Comparison of ENCODE assay signal across 10 cellular contexts in the genomic region with DNA sequence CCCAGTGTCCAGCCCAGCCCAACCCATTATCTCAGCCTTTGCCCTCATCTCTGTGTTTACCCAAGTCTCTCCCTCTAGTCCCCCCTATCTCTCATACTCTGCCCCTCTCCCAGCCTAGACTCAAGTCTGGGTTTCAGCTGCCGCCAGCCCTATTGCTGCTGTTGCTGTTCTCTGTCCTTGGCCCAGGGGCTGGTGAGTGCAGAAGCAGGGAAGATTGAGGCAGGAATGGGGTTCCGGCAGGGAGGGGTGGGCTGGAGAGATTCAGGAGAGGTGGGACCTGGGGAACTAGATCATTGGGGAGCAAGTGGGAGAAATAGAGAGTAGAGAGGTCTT. TPM values are rescaled to one million over a fixed set of nuclear protein-coding genes. Genes with fewer than 3 reads are reported as not detected.
DNase-seq lines count a peak whose midpoint lies in the region; ATAC-seq, FAIRE-seq and TF ChIP-seq lines count a peak whose summit lies in the region.
"Had no signal": no experiment of that assay in that cellular context is flagged by ENCODE, and none has a peak within 500 bp of the region (broad histone marks: within the 10 kb centered on the region; RNA-seq: fewer than 3 reads in every experiment).

No MANE protein-coding gene starts in this region.

- H3K4me3 ChIP-seq in adipocyte (ENCODE audit: low read length) (peak overlapping the region; percentile 90), HepG2 (replicated peaks in 1 of 3; ENCODE audit: insufficient read depth in 1 of 3, low read depth in 2 of 3, low read length in 3 of 3) (peak overlapping the region; percentile 61 to 81 (median 73)), thyroid gland (replicated peaks in 1 of 3) (peak overlapping the region; percentile 22 to 76 (median 49))

- DNase-seq in activated CD4-positive, alpha-beta T cell treated with anti-CD3 and anti-CD28 coated beads, Interleukin-2, amount 10 ng/mL, durations not matched to agents 7 days and 5 days, result no peak
- no peak for DNase-seq in activated CD4-positive, alpha-beta T cell treated with anti-CD3 and anti-CD28 coated beads for 48 hours
- no peak for DNase-seq in adipocyte (ENCODE audit: low read depth)
- peak; percentile 22 for DNase-seq in HepG2 (ENCODE audit: low spot score)
- no peak for DNase-seq in thyroid gland
- no peak for DNase-seq in dedifferentiated amniotic fluid mesenchymal stem cell (ENCODE audit: extremely low spot score)
- no peak for DNase-seq in hippocampal formation (lab: John Stamatoyannopoulos, UW)
- no peak for DNase-seq in T1000 (lab: John Stamatoyannopoulos, UW)

- no peaks in the 10 kb centered on the region for H3K36me3 Mint-ChIP-seq in activated CD4-positive, alpha-beta T cell treated with anti-CD3 and anti-CD28 coated beads, Interleukin-2, amount 10 ng/mL, durations not matched to agents 7 days and 5 days (ENCODE audit: low read depth)

- H3K9me3 Mint-ChIP-seq in activated CD4-positive, alpha-beta T cell treated with anti-CD3 and anti-CD28 coated beads, Interleukin-2, amount 10 ng/mL, durations not matched to agents 7 days and 5 days, result no peaks in the 10 kb centered on the region

- H3K4me3 Mint-ChIP-seq in activated CD4-positive, alpha-beta T cell treated with anti-CD3 and anti-CD28 coated beads, Interleukin-2, amount 10 ng/mL, durations not matched to agents 7 days and 5 days, result peak overlapping the region; percentile 79

- H3K36me3 ChIP-seq in adipocyte (ENCODE audit: control insufficient read depth, insufficient read depth, low read length, severe bottlenecking), result no peaks in the 10 kb centered on the region
- H3K36me3 ChIP-seq in HepG2 (replicated peaks in 1 of 2; ENCODE audit: control insufficient read depth in 1 of 2, insufficient read depth in 2 of 2, low read length in 2 of 2), result no peaks in the 10 kb centered on the region
- H3K36me3 ChIP-seq in thyroid gland, result no peaks in the 10 kb centered on the region

- CTCF ChIA-PET in activated CD4-positive, alpha-beta T cell treated with anti-CD3 and anti-CD28 coated beads, Interleukin-2, amount 10 ng/mL, durations not matched to agents 7 days and 5 days (lab: Charles Lee), result interaction anchor here (0.6 kb wide), 1 partner anchor 62 kb away, joined by 3 read pairs; no protein-coding TSS in a partner anchor
- CTCF ChIA-PET in HepG2 (lab: Yijun Ruan, JAX; ENCODE audit: low intra/inter-chr PET ratio, low total read pairs), result no interaction called here

- peak; percentile 37 for FAIRE-seq in HepG2 (lab: Jason Lieb, UNC)
- FAIRE-seq: endometrium had no signal

- in situ Hi-C loops in HepG2 (cut with HindIII; ENCODE audit: extremely low pct_ligation_motif_present, low pct_unique_long_range_greater_than_20kb), result loop anchor here (5.0 kb wide), 1 partner anchor 53 kb away; no protein-coding TSS in a partner anchor

- no peaks in the 10 kb centered on the region for H3K9me3 ChIP-seq in adipocyte (ENCODE audit: control insufficient read depth, low read length)
- no peaks in the 10 kb centered on the region for H3K9me3 ChIP-seq in HepG2 (ENCODE audit: low read length)
- no peaks in the 10 kb centered on the region for H3K9me3 ChIP-seq in thyroid gland

- BruUV-seq in HepG2 (replicated peaks; lab: Mats Ljungman, UMichigan), result no TSS peak

- TF ChIP-seq POLR2A in HepG2 (IDR thresholded peaks at IDR 0.05; ENCODE audit: insufficient read depth in 1 of 2, low read depth in 2 of 2, low read length in 2 of 2) (no peak), thyroid gland (IDR thresholded peaks at IDR 0.05) (no peak)

- H3K4me1 ChIP-seq in adipocyte (ENCODE audit: control insufficient read depth, insufficient read depth, low read length) (peaks cover 46% of the 10 kb centered on the region), HepG2 (ENCODE audit: insufficient read depth, low read length) (peaks cover 50% of the 10 kb centered on the region), thyroid gland (peaks cover 37 to 39% of the 10 kb centered on the region in 2 donors)

- peak; percentile 11; the same call in 2 of the 3 replicates for ATAC-seq in HepG2

- H3K9ac ChIP-seq in adipocyte (ENCODE audit: low read length) (peak overlapping the region; percentile 80), HepG2 (ENCODE audit: insufficient read depth, low read depth, low read length) (peak overlapping the region; percentile 58)

- H3K4me1 Mint-ChIP-seq in activated CD4-positive, alpha-beta T cell treated with anti-CD3 and anti-CD28 coated beads, Interleukin-2, amount 10 ng/mL, durations not matched to agents 7 days and 5 days, result peaks cover 36% of the 10 kb centered on the region

- no peak overlapping the region for H2AFZ ChIP-seq in HepG2 (ENCODE audit: low read length)

- 13% methylated on average over 2 of the region's 2 CpGs for WGBS in HepG2 (ENCODE audit: low lambda C conversion rate)
- WGBS in thyroid gland, 2 donors, result 51 to 52% methylated on average over 2 of the region's 2 CpGs

- TF ChIP-seq EP300 in HepG2 (IDR thresholded peaks at IDR 0.05; ENCODE audit: low read depth in 2 of 2, low read length in 2 of 2), result no peak
- TF ChIP-seq EP300 in HepG2 (CRISPR knock-in tag; IDR thresholded peaks at IDR 0.05; ENCODE audit: borderline replicate concordance), result no peak

- POLR2A ChIA-PET in activated CD4-positive, alpha-beta T cell treated with anti-CD3 and anti-CD28 coated beads, Interleukin-2, amount 10 ng/mL, durations not matched to agents 7 days and 5 days (lab: Charles Lee), result no interaction called here
- POLR2A ChIA-PET in HepG2 (lab: Yijun Ruan, JAX), result interaction anchor here (2.3 kb wide), 1 partner anchor 16 kb away, joined by 15 read pairs; a partner anchor contains a TSS

- peak overlapping the region; percentile 90 for H3K4me2 ChIP-seq in HepG2 (ENCODE audit: low read depth, low read length)

- H3K27me3 ChIP-seq in adipocyte (replicated peaks; ENCODE audit: control insufficient read depth, insufficient read depth, low read length), result no peaks in the 10 kb centered on the region
- H3K27me3 ChIP-seq in HepG2 (ENCODE audit: control insufficient read depth in 1 of 2, insufficient read depth in 2 of 2, low read length in 2 of 2), result no peaks in the 10 kb centered on the region
- no peaks in the 10 kb centered on the region for H3K27me3 ChIP-seq in thyroid gland

- TF ChIP-seq CTCF in HepG2 (CRISPR knock-in tag; IDR thresholded peaks at IDR 0.05), result 0 out of 2 replicates have a peak, but pooled peaks have one; percentile 18
- TF ChIP-seq CTCF in thyroid gland (IDR thresholded peaks at IDR 0.05), result no peak

- no peaks in the 10 kb centered on the region for H4K20me1 ChIP-seq in HepG2 (ENCODE audit: insufficient read depth, low read length)

- peak overlapping the region; percentile 77 for H3K27ac Mint-ChIP-seq in activated CD4-positive, alpha-beta T cell treated with anti-CD3 and anti-CD28 coated beads, Interleukin-2, amount 10 ng/mL, durations not matched to agents 7 days and 5 days

- no peak for TF ChIP-seq RAD21 in HepG2 (CRISPR knock-in tag; IDR thresholded peaks at IDR 0.05)

- H3K27me3 Mint-ChIP-seq in activated CD4-positive, alpha-beta T cell treated with anti-CD3 and anti-CD28 coated beads, Interleukin-2, amount 10 ng/mL, durations not matched to agents 7 days and 5 days, result peaks cover 3% of the 10 kb centered on the region

- H3K27ac ChIP-seq in HepG2 (ENCODE audit: extremely low read length, insufficient read depth, low read length), result peak overlapping the region; percentile 44
- H3K27ac ChIP-seq in thyroid gland, result peak overlapping the region; percentile 85 to 95 (median 92)

- no peaks in the 10 kb centered on the region for H3K79me2 ChIP-seq in HepG2 (ENCODE audit: insufficient read depth, low read length)

- intact Hi-C loops in HepG2 (cut with micrococcal nuclease; ENCODE audit: unreplicated experiment) (loop anchor here (1.0 to 5.0 kb wide), 2 partner anchors 14 to 97 kb away; a partner anchor contains a TSS), thyroid gland (cut with DNase I) (loop anchor here (5.0 to 10.0 kb wide), 3 partner anchors 37 to 85 kb away; a partner anchor contains a TSS)

RNA-seq across cellular contexts. Expression of a gene that starts 0.7 kb away (rescaled TPM):
- 1 to 10 TPM; 3.8 to 4.0 TPM for total RNA-seq in activated CD4-positive, alpha-beta T cell treated with anti-CD3 and anti-CD28 coated beads, Interleukin-2, amount 10 ng/mL, durations not matched to agents 7 days and 5 days
- 1.5 and 2.1 TPM in 2 replicates for total RNA-seq in HepG2 (2016; rRNA removed; fragmentation: Illumina TruSeq; extraction: Trizol)
- total RNA-seq in HepG2 (2016; cell fraction: cytosol; rRNA removed; fragmentation: Illumina TruSeq; extraction: Trizol; ENCODE audit: low read depth), result 1.6 TPM in 2 replicates
- 0.91 and 1.5 TPM in 2 replicates for total RNA-seq in HepG2 (2016; cell fraction: insoluble cytoplasmic fraction; rRNA removed; fragmentation: Illumina TruSeq; extraction: Trizol)
- total RNA-seq in HepG2 (2016; cell fraction: membrane; rRNA removed; fragmentation: Illumina TruSeq; extraction: Trizol), result 2.0 and 2.1 TPM in 2 replicates
- 2.3 and 3.3 TPM in 2 replicates for total RNA-seq in HepG2 (2016; cell fraction: nucleus; rRNA removed; fragmentation: Illumina TruSeq; extraction: Trizol)
- 2.7 and 3.9 TPM in 2 replicates for polyA plus RNA-seq in HepG2 (2011; rRNA removed)
- 2.2 and 3.1 TPM in 2 replicates for polyA plus RNA-seq in HepG2 (2011; cell fraction: cytosol; rRNA removed)
- polyA plus RNA-seq in HepG2 (2011; cell fraction: nucleus; rRNA removed), result 9.3 and 11.8 TPM in 2 replicates
- polyA plus RNA-seq in HepG2 (2012), result 5.9 and 6.5 TPM in 2 replicates
- 2.5 and 2.9 TPM in 2 replicates for polyA plus RNA-seq in HepG2 (2016; cell fraction: cytosol; fragmentation: Illumina TruSeq; extraction: Trizol; ENCODE audit: low read depth)
- polyA plus RNA-seq in HepG2 (2016; cell fraction: insoluble cytoplasmic fraction; fragmentation: Illumina TruSeq; extraction: Trizol; ENCODE audit: low read depth), result 2.5 and 3.9 TPM in 2 replicates
- polyA plus RNA-seq in HepG2 (2016; cell fraction: membrane; fragmentation: Illumina TruSeq; extraction: Trizol; ENCODE audit: low read depth), result 4.6 and 5.4 TPM in 2 replicates
- 4.5 and 5.5 TPM in 2 replicates for polyA plus RNA-seq in HepG2 (2016; cell fraction: nucleus; fragmentation: Illumina TruSeq; extraction: Trizol; ENCODE audit: insufficient read depth, low read depth)
- polyA minus RNA-seq in HepG2 (2011; rRNA and poly(A)+ RNA removed; ENCODE audit: low replicate concordance), result 2.5 and 7.0 TPM in 2 replicates
- 1.8 and 2.8 TPM in 2 replicates for polyA minus RNA-seq in HepG2 (2011; cell fraction: cytosol; rRNA and poly(A)+ RNA removed)
- polyA minus RNA-seq in HepG2 (2011; cell fraction: nucleus; rRNA and poly(A)+ RNA removed), result 5.0 and 5.8 TPM in 2 replicates
- total RNA-seq in thyroid gland, result 10 to 100 TPM in 3 of 4 donors, 1 to 10 TPM in 1; 8.5 to 17.4 (median 15.8) TPM

RNA-seq across cellular contexts. Expression of a gene that starts 1.2 kb away (rescaled TPM):
- not detected for total RNA-seq in activated CD4-positive, alpha-beta T cell treated with anti-CD3 and anti-CD28 coated beads, Interleukin-2, amount 10 ng/mL, durations not matched to agents 7 days and 5 days
- not detected in 2 replicates for total RNA-seq in HepG2 (2016; rRNA removed; fragmentation: Illumina TruSeq; extraction: Trizol)
- total RNA-seq in HepG2 (2016; cell fraction: cytosol; rRNA removed; fragmentation: Illumina TruSeq; extraction: Trizol; ENCODE audit: low read depth), result not detected in 2 replicates
- not detected in 2 replicates for total RNA-seq in HepG2 (2016; cell fraction: insoluble cytoplasmic fraction; rRNA removed; fragmentation: Illumina TruSeq; extraction: Trizol)
- not detected in 2 replicates for total RNA-seq in HepG2 (2016; cell fraction: membrane; rRNA removed; fragmentation: Illumina TruSeq; extraction: Trizol)
- not detected in 2 replicates for total RNA-seq in HepG2 (2016; cell fraction: nucleus; rRNA removed; fragmentation: Illumina TruSeq; extraction: Trizol)
- not detected in 2 replicates for polyA plus RNA-seq in HepG2 (2011; rRNA removed)
- not detected in 2 replicates for polyA plus RNA-seq in HepG2 (2011; cell fraction: cytosol; rRNA removed)
- polyA plus RNA-seq in HepG2 (2011; cell fraction: nucleus; rRNA removed), result not detected in 2 replicates
- polyA plus RNA-seq in HepG2 (2012), result 0.11 and 0.15 TPM in 2 replicates
- polyA plus RNA-seq in HepG2 (2016; cell fraction: cytosol; fragmentation: Illumina TruSeq; extraction: Trizol; ENCODE audit: low read depth), result not detected in 2 replicates
- not detected in 2 replicates for polyA plus RNA-seq in HepG2 (2016; cell fraction: insoluble cytoplasmic fraction; fragmentation: Illumina TruSeq; extraction: Trizol; ENCODE audit: low read depth)
- not detected in 2 replicates for polyA plus RNA-seq in HepG2 (2016; cell fraction: membrane; fragmentation: Illumina TruSeq; extraction: Trizol; ENCODE audit: low read depth)
- not detected in 2 replicates for polyA plus RNA-seq in HepG2 (2016; cell fraction: nucleus; fragmentation: Illumina TruSeq; extraction: Trizol; ENCODE audit: insufficient read depth, low read depth)
- not detected in 2 replicates for polyA minus RNA-seq in HepG2 (2011; rRNA and poly(A)+ RNA removed; ENCODE audit: low replicate concordance)
- not detected in 2 replicates for polyA minus RNA-seq in HepG2 (2011; cell fraction: cytosol; rRNA and poly(A)+ RNA removed)
- not detected in 2 replicates for polyA minus RNA-seq in HepG2 (2011; cell fraction: nucleus; rRNA and poly(A)+ RNA removed)
- not detected for total RNA-seq in thyroid gland
- total RNA-seq: HT1080 had no signal

RNA-seq across cellular contexts. Expression of a gene that starts 14.9 kb away (rescaled TPM):
- 10 to 100 TPM; 56.5 to 69.9 TPM for total RNA-seq in activated CD4-positive, alpha-beta T cell treated with anti-CD3 and anti-CD28 coated beads, Interleukin-2, amount 10 ng/mL, durations not matched to agents 7 days and 5 days
- total RNA-seq in HepG2 (2016; rRNA removed; fragmentation: Illumina TruSeq; extraction: Trizol) (51.4 and 56.2 TPM in 2 replicates), thyroid gland (10 to 100 TPM; 11.4 to 58.2 (median 50.6) TPM)
- 34.3 and 49.7 TPM in 2 replicates for total RNA-seq in HepG2 (2016; cell fraction: cytosol; rRNA removed; fragmentation: Illumina TruSeq; extraction: Trizol; ENCODE audit: low read depth)
- total RNA-seq in HepG2 (2016; cell fraction: insoluble cytoplasmic fraction; rRNA removed; fragmentation: Illumina TruSeq; extraction: Trizol), result 51.7 and 55.6 TPM in 2 replicates
- total RNA-seq in HepG2 (2016; cell fraction: membrane; rRNA removed; fragmentation: Illumina TruSeq; extraction: Trizol), result 40.2 and 44.8 TPM in 2 replicates
- total RNA-seq in HepG2 (2016; cell fraction: nucleus; rRNA removed; fragmentation: Illumina TruSeq; extraction: Trizol), result 24.8 and 29.5 TPM in 2 replicates
- polyA plus RNA-seq in HepG2 (2011; rRNA removed), result 37.9 and 41.5 TPM in 2 replicates
- polyA plus RNA-seq in HepG2 (2011; cell fraction: cytosol; rRNA removed), result 37.0 and 40.4 TPM in 2 replicates
- polyA plus RNA-seq in HepG2 (2011; cell fraction: nucleus; rRNA removed), result 33.1 and 38.4 TPM in 2 replicates
- 39.7 and 44.2 TPM in 2 replicates for polyA plus RNA-seq in HepG2 (2012)
- 37.5 and 48.1 TPM in 2 replicates for polyA plus RNA-seq in HepG2 (2016; cell fraction: cytosol; fragmentation: Illumina TruSeq; extraction: Trizol; ENCODE audit: low read depth)
- 53.1 and 56.8 TPM in 2 replicates for polyA plus RNA-seq in HepG2 (2016; cell fraction: insoluble cytoplasmic fraction; fragmentation: Illumina TruSeq; extraction: Trizol; ENCODE audit: low read depth)
- polyA plus RNA-seq in HepG2 (2016; cell fraction: membrane; fragmentation: Illumina TruSeq; extraction: Trizol; ENCODE audit: low read depth), result 35.4 and 38.9 TPM in 2 replicates
- polyA plus RNA-seq in HepG2 (2016; cell fraction: nucleus; fragmentation: Illumina TruSeq; extraction: Trizol; ENCODE audit: insufficient read depth, low read depth), result 39.8 and 44.2 TPM in 2 replicates
- polyA minus RNA-seq in HepG2 (2011; rRNA and poly(A)+ RNA removed; ENCODE audit: low replicate concordance), result 10.5 and 17.0 TPM in 2 replicates
- polyA minus RNA-seq in HepG2 (2011; cell fraction: cytosol; rRNA and poly(A)+ RNA removed), result 6.2 TPM in 2 replicates
- 9.4 and 13.8 TPM in 2 replicates for polyA minus RNA-seq in HepG2 (2011; cell fraction: nucleus; rRNA and poly(A)+ RNA removed)

RNA-seq across cellular contexts. Expression of a gene that starts 17.7 kb away (rescaled TPM):
- 1 to 10 TPM; 1.8 to 2.5 TPM for total RNA-seq in activated CD4-positive, alpha-beta T cell treated with anti-CD3 and anti-CD28 coated beads, Interleukin-2, amount 10 ng/mL, durations not matched to agents 7 days and 5 days
- total RNA-seq in HepG2 (2016; rRNA removed; fragmentation: Illumina TruSeq; extraction: Trizol) (0.27 TPM in 1 of 2 replicates, not detected in the other), thyroid gland (1 to 10 TPM; 4.7 to 7.1 (median 5.7) TPM)
- total RNA-seq in HepG2 (2016; cell fraction: cytosol; rRNA removed; fragmentation: Illumina TruSeq; extraction: Trizol; ENCODE audit: low read depth), result 0.18 TPM in 1 of 2 replicates, not detected in the other
- 0.16 and 0.37 TPM in 2 replicates for total RNA-seq in HepG2 (2016; cell fraction: insoluble cytoplasmic fraction; rRNA removed; fragmentation: Illumina TruSeq; extraction: Trizol)
- 0.10 and 0.22 TPM in 2 replicates for total RNA-seq in HepG2 (2016; cell fraction: membrane; rRNA removed; fragmentation: Illumina TruSeq; extraction: Trizol)
- 1.1 and 1.2 TPM in 2 replicates for total RNA-seq in HepG2 (2016; cell fraction: nucleus; rRNA removed; fragmentation: Illumina TruSeq; extraction: Trizol)
- 0.18 and 0.22 TPM in 2 replicates for polyA plus RNA-seq in HepG2 (2011; rRNA removed)
- 0.20 TPM in 1 of 2 replicates, not detected in the other for polyA plus RNA-seq in HepG2 (2011; cell fraction: cytosol; rRNA removed)
- polyA plus RNA-seq in HepG2 (2011; cell fraction: nucleus; rRNA removed), result 1.5 and 2.4 TPM in 2 replicates
- polyA plus RNA-seq in HepG2 (2012), result 0.21 and 0.68 TPM in 2 replicates
- not detected in 2 replicates for polyA plus RNA-seq in HepG2 (2016; cell fraction: cytosol; fragmentation: Illumina TruSeq; extraction: Trizol; ENCODE audit: low read depth)
- not detected in 2 replicates for polyA plus RNA-seq in HepG2 (2016; cell fraction: insoluble cytoplasmic fraction; fragmentation: Illumina TruSeq; extraction: Trizol; ENCODE audit: low read depth)
- 0.10 TPM in 1 of 2 replicates, not detected in the other for polyA plus RNA-seq in HepG2 (2016; cell fraction: membrane; fragmentation: Illumina TruSeq; extraction: Trizol; ENCODE audit: low read depth)
- 0.81 and 1.0 TPM in 2 replicates for polyA plus RNA-seq in HepG2 (2016; cell fraction: nucleus; fragmentation: Illumina TruSeq; extraction: Trizol; ENCODE audit: insufficient read depth, low read depth)
- polyA minus RNA-seq in HepG2 (2011; rRNA and poly(A)+ RNA removed; ENCODE audit: low replicate concordance), result 0.32 and 0.37 TPM in 2 replicates
- polyA minus RNA-seq in HepG2 (2011; cell fraction: cytosol; rRNA and poly(A)+ RNA removed), result not detected in 2 replicates
- 1.5 and 2.4 TPM in 2 replicates for polyA minus RNA-seq in HepG2 (2011; cell fraction: nucleus; rRNA and poly(A)+ RNA removed)

RNA-seq across cellular contexts. Expression of a gene that starts 38.3 kb away (rescaled TPM):
- total RNA-seq in activated CD4-positive, alpha-beta T cell treated with anti-CD3 and anti-CD28 coated beads, Interleukin-2, amount 10 ng/mL, durations not matched to agents 7 days and 5 days, result 10 to 100 TPM in 1 of 2 experiments, 1 to 10 TPM in 1; 8.7 to 11.7 TPM
- total RNA-seq in HepG2 (2016; rRNA removed; fragmentation: Illumina TruSeq; extraction: Trizol), result 4.6 and 7.4 TPM in 2 replicates
- total RNA-seq in HepG2 (2016; cell fraction: cytosol; rRNA removed; fragmentation: Illumina TruSeq; extraction: Trizol; ENCODE audit: low read depth), result 1.2 and 2.7 TPM in 2 replicates
- total RNA-seq in HepG2 (2016; cell fraction: insoluble cytoplasmic fraction; rRNA removed; fragmentation: Illumina TruSeq; extraction: Trizol), result 4.1 and 6.5 TPM in 2 replicates
- 2.4 and 3.2 TPM in 2 replicates for total RNA-seq in HepG2 (2016; cell fraction: membrane; rRNA removed; fragmentation: Illumina TruSeq; extraction: Trizol)
- 10.2 and 12.0 TPM in 2 replicates for total RNA-seq in HepG2 (2016; cell fraction: nucleus; rRNA removed; fragmentation: Illumina TruSeq; extraction: Trizol)
- 9.3 and 9.4 TPM in 2 replicates for polyA plus RNA-seq in HepG2 (2011; rRNA removed)
- 3.5 and 4.3 TPM in 2 replicates for polyA plus RNA-seq in HepG2 (2011; cell fraction: cytosol; rRNA removed)
- polyA plus RNA-seq in HepG2 (2011; cell fraction: nucleus; rRNA removed), result 56.9 and 72.9 TPM in 2 replicates
- 4.7 TPM in 2 replicates for polyA plus RNA-seq in HepG2 (2012)
- polyA plus RNA-seq in HepG2 (2016; cell fraction: cytosol; fragmentation: Illumina TruSeq; extraction: Trizol; ENCODE audit: low read depth), result 2.1 and 2.4 TPM in 2 replicates
- polyA plus RNA-seq in HepG2 (2016; cell fraction: insoluble cytoplasmic fraction; fragmentation: Illumina TruSeq; extraction: Trizol; ENCODE audit: low read depth), result 4.7 and 6.3 TPM in 2 replicates
- polyA plus RNA-seq in HepG2 (2016; cell fraction: membrane; fragmentation: Illumina TruSeq; extraction: Trizol; ENCODE audit: low read depth), result 2.6 and 3.1 TPM in 2 replicates
- 21.5 and 24.6 TPM in 2 replicates for polyA plus RNA-seq in HepG2 (2016; cell fraction: nucleus; fragmentation: Illumina TruSeq; extraction: Trizol; ENCODE audit: insufficient read depth, low read depth)
- 3.1 and 10.0 TPM in 2 replicates for polyA minus RNA-seq in HepG2 (2011; rRNA and poly(A)+ RNA removed; ENCODE audit: low replicate concordance)
- polyA minus RNA-seq in HepG2 (2011; cell fraction: cytosol; rRNA and poly(A)+ RNA removed), result 0.62 and 1.4 TPM in 2 replicates
- 7.6 and 7.8 TPM in 2 replicates for polyA minus RNA-seq in HepG2 (2011; cell fraction: nucleus; rRNA and poly(A)+ RNA removed)
- total RNA-seq in thyroid gland, result 1 to 10 TPM; 5.1 to 9.3 (median 8.1) TPM
